ENCODE assay signal across 8 cellular contexts in genomic region chr6:25136879-25137278, GRCh38.
DNase-seq lines count a peak whose midpoint lies in the region; ATAC-seq, FAIRE-seq and TF ChIP-seq lines count a peak whose summit lies in the region.

No MANE protein-coding gene starts in this region.

- no peak for FAIRE-seq in RCC 7860 (lab: Jason Lieb, UNC)

- H3K9me3 Mint-ChIP-seq in IgD-negative memory B cell: peaks cover 0 to 8% (median 7%) of the 10 kb centered on the region in 3 donors
- H3K9me3 Mint-ChIP-seq in activated CD8-positive, alpha-beta T cell treated with anti-CD3 and anti-CD28 coated beads for 36 hours: peaks cover 17% of the 10 kb centered on the region

- H3K36me3 Mint-ChIP-seq in IgD-negative memory B cell: peaks cover 12% of the 10 kb centered on the region
- H3K36me3 Mint-ChIP-seq in activated CD8-positive, alpha-beta T cell treated with anti-CD3 and anti-CD28 coated beads for 36 hours (ENCODE audit: low read depth): peaks cover 60% of the 10 kb centered on the region

- H3K27me3 Mint-ChIP-seq in IgD-negative memory B cell: no peaks in the 10 kb centered on the region
- no peaks in the 10 kb centered on the region for H3K27me3 Mint-ChIP-seq in activated CD8-positive, alpha-beta T cell treated with anti-CD3 and anti-CD28 coated beads for 36 hours

- H3K4me1 ChIP-seq in heart left ventricle (peaks cover 0 to 33% (median 14%) of the 10 kb centered on the region in 12 donors), spleen (peaks cover 10 to 71% (median 34%) of the 10 kb centered on the region in 6 donors)

- H3K27ac Mint-ChIP-seq in IgD-negative memory B cell: peak overlapping the region; percentile 21 to 97 (median 89)
- H3K27ac Mint-ChIP-seq in activated CD8-positive, alpha-beta T cell treated with anti-CD3 and anti-CD28 coated beads for 36 hours: peak overlapping the region; percentile 98

- TF ChIP-seq CTCF in activated CD8-positive, alpha-beta T cell treated with anti-CD3 and anti-CD28 coated beads for 36 hours (IDR thresholded peaks at IDR 0.05): no peak
- TF ChIP-seq CTCF in heart left ventricle (IDR thresholded peaks at IDR 0.05) (no peak), spleen (IDR thresholded peaks at IDR 0.05 in 8 of 11, conservative IDR thresholded peaks at IDR 0.05 in 3 of 11) (no peak)

- DNase-seq in activated CD8-positive, alpha-beta T cell treated with anti-CD3 and anti-CD28 coated beads for 36 hours: peak; percentile 24
- peak in 4 of 5 donors; percentile 32 to 52 (median 36) for DNase-seq in heart left ventricle
- no peak for DNase-seq in spleen
- no peak for DNase-seq in RCC 7860 (ENCODE audit: low spot score)
- no peak for DNase-seq in GM19238 (ENCODE audit: insufficient read length, low spot score)
- no peak for DNase-seq in SHP77 (lab: John Stamatoyannopoulos, UW)
- DNase-seq in DMS153 treated with DMSO at 0.1 percent for 48 hours (lab: John Stamatoyannopoulos, UW; ENCODE audit: unreplicated experiment): no peak

- peaks cover 24 to 26% (median 24%) of the 10 kb centered on the region in 3 donors for H3K4me1 Mint-ChIP-seq in IgD-negative memory B cell
- peaks cover 43% of the 10 kb centered on the region for H3K4me1 Mint-ChIP-seq in activated CD8-positive, alpha-beta T cell treated with anti-CD3 and anti-CD28 coated beads for 36 hours (ENCODE audit: low read depth)

- peak overlapping the region; percentile 12 to 64 (median 52) for H3K4me3 ChIP-seq in heart left ventricle
- peak overlapping the region; percentile 23 to 70 (median 47) for H3K4me3 ChIP-seq in spleen

- peaks cover 0 to 10% (median 0%) of the 10 kb centered on the region in 12 donors for H3K9me3 ChIP-seq in heart left ventricle
- peaks cover 0 to 29% (median 16%) of the 10 kb centered on the region in 8 donors for H3K9me3 ChIP-seq in spleen

- WGBS in heart left ventricle, 4 donors: 0 to 22% (median 3%) methylated on average over 2 of the region's 2 CpGs
- WGBS in spleen, 5 donors: 0 to 7% (median 4%) methylated on average over 2 of the region's 2 CpGs

- H3K36me3 ChIP-seq in heart left ventricle (peaks cover 0 to 11% (median 0%) of the 10 kb centered on the region in 9 donors), spleen (peaks cover 0 to 37% (median 6%) of the 10 kb centered on the region in 6 donors)

- intact Hi-C loops in activated CD8-positive, alpha-beta T cell treated with anti-CD3 and anti-CD28 coated beads for 36 hours (cut with micrococcal nuclease): no loop called here
- intact Hi-C loops in heart left ventricle (cut with DNase I) (loop anchor here in 4 of 10 donors (5.0 to 10.0 kb wide), 4 partner anchors 40 to 55 kb away; no protein-coding TSS in a partner anchor), spleen (cut with DNase I; ENCODE audit: low total_unique reads) (no loop called here)

- POLR2A ChIA-PET in activated CD8-positive, alpha-beta T cell treated with anti-CD3 and anti-CD28 coated beads for 36 hours (lab: Charles Lee): interaction anchor here (1.0 to 2.9 kb wide), 3 partner anchors 9 to 19 kb away, joined by 3 to 15 read pairs (median 6); no protein-coding TSS in a partner anchor

- ATAC-seq in activated CD8-positive, alpha-beta T cell treated with anti-CD3 and anti-CD28 coated beads for 36 hours: peak; percentile 2
- ATAC-seq in heart left ventricle: peak; percentile 48 to 83 (median 70)

- peak overlapping the region; percentile 76 to 94 (median 91) for H3K4me3 Mint-ChIP-seq in IgD-negative memory B cell
- peak overlapping the region; percentile 88 for H3K4me3 Mint-ChIP-seq in activated CD8-positive, alpha-beta T cell treated with anti-CD3 and anti-CD28 coated beads for 36 hours

- CTCF ChIA-PET in activated CD8-positive, alpha-beta T cell treated with anti-CD3 and anti-CD28 coated beads for 36 hours (lab: Charles Lee): no interaction called here

- H3K27me3 ChIP-seq in heart left ventricle (no peaks in the 10 kb centered on the region), spleen (replicated peaks in 1 of 7) (no peaks in the 10 kb centered on the region)

- TF ChIP-seq POLR2A in heart left ventricle (IDR thresholded peaks at IDR 0.05) (peak in 1 of 2 donors; percentile 19), spleen (IDR thresholded peaks at IDR 0.05) (peak in 1 of 3 donors; percentile 28)

- peak overlapping the region; percentile 80 to 96 (median 88) for H3K27ac ChIP-seq in heart left ventricle
- H3K27ac ChIP-seq in spleen: peak overlapping the region; percentile 63 to 98 (median 94)

Comparison
In these comparisons a context has a peak if more than half of its experiments do, and no peak if none do; other contexts are left out.
1. DNase-seq: peak in activated CD8-positive, alpha-beta T cell treated with anti-CD3 and anti-CD28 coated beads for 36 hours (single experiment) and heart left ventricle (4 of 5); none in spleen (single experiment), RCC 7860 (single experiment), GM19238 (single experiment), SHP77 (0 of 2) and DMS153 treated with DMSO at 0.1 percent for 48 hours (single experiment).